ENCODE assay signal across 8 cellular contexts in genomic region chr5:68239485-68239884, GRCh38. TPM values are rescaled to one million over a fixed set of nuclear protein-coding genes. Genes with fewer than 3 reads are reported as not detected.
DNase-seq lines count a peak whose midpoint lies in the region; ATAC-seq and TF ChIP-seq lines count a peak whose summit lies in the region.

No MANE protein-coding gene starts in this region.

- H3K4ac ChIP-seq in IMR-90 (ENCODE audit: low read depth, low read length): no peak overlapping the region; the same call in 1 of the 2 replicates

- peak overlapping the region; percentile 86 to 98 for H3K27ac Mint-ChIP-seq in natural killer cell
- H3K27ac Mint-ChIP-seq in stimulated activated memory B cell treated with anti-CD40 and anti-IgM and Interleukin-4, amounts not matched to agents 10 μg/mL and 1 μg/mL and 100 μg/mL, for 72 hours: peak overlapping the region; percentile 72
- no peak overlapping the region for H3K27ac Mint-ChIP-seq in neural progenitor cell

- no peak overlapping the region for H2AK5ac ChIP-seq in IMR-90 (ENCODE audit: low read depth, low read length)

- H4K5ac ChIP-seq in IMR-90 (ENCODE audit: low read depth, low read length): no peak overlapping the region

- peak overlapping the region; percentile 35; the same call in 1 of the 2 replicates for H3K14ac ChIP-seq in IMR-90 (replicated peaks; ENCODE audit: low read depth, low read length)

- H2BK120ac ChIP-seq in IMR-90 (ENCODE audit: low read depth, low read length): no peak overlapping the region

- ATAC-seq in GM21381 (IDR thresholded peaks at IDR 0.05; ENCODE audit: unreplicated experiment) (peak; percentile 91), IMR-90 (ENCODE audit: low read depth) (peak; percentile 79), natural killer cell (peak; percentile 92 to 98 (median 96))
- ATAC-seq in stimulated activated memory B cell treated with anti-CD40 and anti-IgM and Interleukin-4, amounts not matched to agents 10 μg/mL and 1 μg/mL and 100 μg/mL, for 72 hours: peak; percentile 89

- no peak overlapping the region for H3K9ac ChIP-seq in IMR-90 (ENCODE audit: low read depth, low read length)
- no peak overlapping the region for H3K9ac ChIP-seq in neural progenitor cell

- H3K27ac ChIP-seq in IMR-90 (ENCODE audit: insufficient read depth, low read length): no peak overlapping the region
- H3K27ac ChIP-seq in neural progenitor cell: no peak overlapping the region

- peaks cover 10 to 35% of the 10 kb centered on the region in 2 experiments for H3K79me1 ChIP-seq in IMR-90 (ENCODE audit: low read depth in 1 of 2, low read length in 2 of 2)

- dilution Hi-C loops in IMR-90 (cut with HindIII; ENCODE audit: low sequenced_read_pairs, unreplicated experiment): no loop called here

- H2AFZ ChIP-seq in IMR-90 (replicated peaks; ENCODE audit: low read length, poor library complexity) (peak overlapping the region; percentile 0), neural progenitor cell (replicated peaks) (no peak overlapping the region)

- DNase-seq in BE2C (peak; percentile 78), IMR-90 (peak; percentile 90), natural killer cell (peak; percentile 78), neural progenitor cell (ENCODE audit: low spot score) (no peak)
- peak; percentile 78 to 81 for DNase-seq in activated CD4-positive, alpha-beta T cell treated with anti-CD3 and anti-CD28 coated beads, Interleukin-2, amount 50 U/mL, for 4 hours
- peak; percentile 63 for DNase-seq in effector CD8-positive, alpha-beta T cell (lab: John Stamatoyannopoulos, UW)

- H3K4me1 Mint-ChIP-seq in natural killer cell (peaks cover 77 to 79% of the 10 kb centered on the region in 2 donors), neural progenitor cell (peaks cover 54% of the 10 kb centered on the region)
- peaks cover 77% of the 10 kb centered on the region for H3K4me1 Mint-ChIP-seq in stimulated activated memory B cell treated with anti-CD40 and anti-IgM and Interleukin-4, amounts not matched to agents 10 μg/mL and 1 μg/mL and 100 μg/mL, for 72 hours

- H4K20me1 ChIP-seq in IMR-90 (ENCODE audit: insufficient read depth, low read length) (no peaks in the 10 kb centered on the region; the same call in 1 of the 2 replicates), neural progenitor cell (ENCODE audit: low read depth) (peaks cover 10% of the 10 kb centered on the region)

- peak overlapping the region; percentile 35 for H2BK5ac ChIP-seq in IMR-90 (ENCODE audit: low read depth, low read length, poor library complexity, severe bottlenecking)

- 0 out of 2 replicates have a peak overlapping the region, but pooled peaks have one; percentile 46 for H3K23ac ChIP-seq in IMR-90 (ENCODE audit: low read depth, low read length)

- H3F3A ChIP-seq in neural progenitor cell (ENCODE audit: low read depth): no peaks in the 10 kb centered on the region

- H3K9me3 Mint-ChIP-seq in natural killer cell: no peaks in the 10 kb centered on the region
- no peaks in the 10 kb centered on the region for H3K9me3 Mint-ChIP-seq in stimulated activated memory B cell treated with anti-CD40 and anti-IgM and Interleukin-4, amounts not matched to agents 10 μg/mL and 1 μg/mL and 100 μg/mL, for 72 hours
- H3K9me3 Mint-ChIP-seq in neural progenitor cell: no peaks in the 10 kb centered on the region

- POLR2A ChIA-PET in IMR-90 (lab: Charles Lee; ENCODE audit: unreplicated experiment): no interaction called here

- H2BK20ac ChIP-seq in IMR-90 (ENCODE audit: low read depth, low read length): no peak overlapping the region

- TF ChIP-seq CTCF in BE2C (IDR thresholded peaks at IDR 0.05; ENCODE audit: low read depth, low read length) (no peak; the same call in 1 of the 2 replicates), IMR-90 (conservative IDR thresholded peaks at IDR 0.05; ENCODE audit: low read depth, low read length) (no peak), natural killer cell (IDR thresholded peaks at IDR 0.05) (no peak), neural progenitor cell (IDR thresholded peaks at IDR 0.05) (no peak)

- H3K79me2 ChIP-seq in neural progenitor cell (ENCODE audit: low read depth): peaks cover 20% of the 10 kb centered on the region

- peak overlapping the region; percentile 64 for H3K4me3 Mint-ChIP-seq in natural killer cell
- peak overlapping the region; percentile 30 for H3K4me3 Mint-ChIP-seq in stimulated activated memory B cell treated with anti-CD40 and anti-IgM and Interleukin-4, amounts not matched to agents 10 μg/mL and 1 μg/mL and 100 μg/mL, for 72 hours
- H3K4me3 Mint-ChIP-seq in neural progenitor cell: no peak overlapping the region

- in situ Hi-C loops in IMR-90 (cut with MboI; ENCODE audit: low sequenced_read_pairs): no loop called here

- no CpG with 5 or more reads among the region's 7 CpGs for WGBS in IMR-90 (ENCODE audit: extremely low coverage in 2 of 2, insufficient read length in 1 of 2), 2 experiments

- CTCF ChIA-PET in IMR-90 (lab: Yijun Ruan, JAX): interaction anchor here (0.6 to 1.1 kb wide), 2 partner anchors 13 to 323 kb away, joined by 3 to 5 read pairs; no protein-coding TSS in a partner anchor

- H3K36me3 ChIP-seq in BE2C (no peaks in the 10 kb centered on the region; the same call in 1 of the 2 replicates), IMR-90 (ENCODE audit: control insufficient read depth, insufficient read depth, low read length) (no peaks in the 10 kb centered on the region), neural progenitor cell (no peaks in the 10 kb centered on the region)

- intact Hi-C loops in IMR-90 (cut with micrococcal nuclease) (loop anchor here (10.0 kb wide), 1 partner anchor 395 kb away; no protein-coding TSS in a partner anchor), natural killer cell (cut with micrococcal nuclease) (loop anchor here (1.0 to 5.0 kb wide), 2 partner anchors 23 to 722 kb away; no protein-coding TSS in a partner anchor)

- H3K9me1 ChIP-seq in IMR-90 (ENCODE audit: insufficient read depth, low read length): no peaks in the 10 kb centered on the region

- BruUV-seq in IMR-90 (replicated peaks; lab: Mats Ljungman, UMichigan): no TSS peak

- H3K56ac ChIP-seq in IMR-90 (ENCODE audit: extremely low read depth, insufficient read depth, low read length): no peak overlapping the region

- H3K27me3 ChIP-seq in BE2C: no peaks in the 10 kb centered on the region
- no peaks in the 10 kb centered on the region for H3K27me3 ChIP-seq in IMR-90 (ENCODE audit: control insufficient read depth, insufficient read depth, low read length)
- no peaks in the 10 kb centered on the region for H3K27me3 ChIP-seq in neural progenitor cell

- H4K8ac ChIP-seq in IMR-90 (ENCODE audit: low read depth in 2 of 2, low read length in 2 of 2): peak overlapping the region in 1 of 2 experiments; percentile 12; a peak in 1 of 4 replicates

- no peak overlapping the region for H4K91ac ChIP-seq in IMR-90 (ENCODE audit: insufficient read depth, low read depth, low read length)

- no peaks in the 10 kb centered on the region for H3K9me3 ChIP-seq in BE2C
- H3K9me3 ChIP-seq in IMR-90 (ENCODE audit: control insufficient read depth, insufficient read depth, low read length): no peaks in the 10 kb centered on the region
- H3K9me3 ChIP-seq in neural progenitor cell (ENCODE audit: low read depth): no peaks in the 10 kb centered on the region

- TF ChIP-seq POLR2A in IMR-90 (IDR thresholded peaks at IDR 0.05; ENCODE audit: low read depth, low read length): no peak

- TF ChIP-seq RAD21 in IMR-90 (IDR thresholded peaks at IDR 0.05; ENCODE audit: low read length): peak; percentile 14

- peak overlapping the region; percentile 9 for H3K4me2 ChIP-seq in IMR-90 (ENCODE audit: low read depth, low read length)
- no peak overlapping the region for H3K4me2 ChIP-seq in neural progenitor cell

- no peak overlapping the region for H2AK9ac ChIP-seq in IMR-90 (replicated peaks; ENCODE audit: low read depth, low read length, poor library complexity)

- H3K36me3 Mint-ChIP-seq in natural killer cell: no peaks in the 10 kb centered on the region
- peaks cover 5% of the 10 kb centered on the region for H3K36me3 Mint-ChIP-seq in stimulated activated memory B cell treated with anti-CD40 and anti-IgM and Interleukin-4, amounts not matched to agents 10 μg/mL and 1 μg/mL and 100 μg/mL, for 72 hours
- H3K36me3 Mint-ChIP-seq in neural progenitor cell: peaks cover 8% of the 10 kb centered on the region

- no peak overlapping the region for H3K18ac ChIP-seq in IMR-90 (ENCODE audit: low read depth, low read length)

- H2BK15ac ChIP-seq in IMR-90 (ENCODE audit: low read depth, low read length): no peak overlapping the region

- H3K27me3 Mint-ChIP-seq in natural killer cell (ENCODE audit: low read depth in 2 of 2): no peaks in the 10 kb centered on the region
- H3K27me3 Mint-ChIP-seq in stimulated activated memory B cell treated with anti-CD40 and anti-IgM and Interleukin-4, amounts not matched to agents 10 μg/mL and 1 μg/mL and 100 μg/mL, for 72 hours: no peaks in the 10 kb centered on the region
- H3K27me3 Mint-ChIP-seq in neural progenitor cell (ENCODE audit: insufficient read depth, low read depth): no peaks in the 10 kb centered on the region

- peaks cover 27% of the 10 kb centered on the region for H3K4me1 ChIP-seq in BE2C
- peaks cover 5% of the 10 kb centered on the region for H3K4me1 ChIP-seq in IMR-90 (ENCODE audit: control insufficient read depth, insufficient read depth, low read length)
- peaks cover 9% of the 10 kb centered on the region for H3K4me1 ChIP-seq in neural progenitor cell

- H3K4me3 ChIP-seq in BE2C (ENCODE audit: low read depth, low read length) (peak overlapping the region; percentile 12; the same call in 1 of the 2 replicates), IMR-90 (ENCODE audit: insufficient read depth, low read depth, low read length) (no peak overlapping the region), neural progenitor cell (no peak overlapping the region)

TF ChIP-seq in IMR-90, 13 proteins besides CTCF, POLR2A, EP300 and RAD21 (continues in another document):
- no peak for TF ChIP-seq CHD1 (IDR thresholded peaks at IDR 0.05; ENCODE audit: low read depth, low read length)
- TF ChIP-seq MAFK (IDR thresholded peaks at IDR 0.05; ENCODE audit: low read depth, low read length): 0 out of 2 replicates have a peak, but pooled peaks have one; percentile 2
- TF ChIP-seq NFE2L2 (IDR thresholded peaks at IDR 0.05; ENCODE audit: low read depth, low read length): no peak
- TF ChIP-seq MXI1 (IDR thresholded peaks at IDR 0.05; ENCODE audit: borderline replicate concordance, low read depth, low read length): no peak
- TF ChIP-seq CEBPB (IDR thresholded peaks at IDR 0.05; ENCODE audit: low read depth, low read length): peak; percentile 81
- no peak for TF ChIP-seq BHLHE40 (IDR thresholded peaks at IDR 0.05; ENCODE audit: low read depth, low read length)
- no peak for TF ChIP-seq MAZ (IDR thresholded peaks at IDR 0.05; ENCODE audit: borderline replicate concordance, low read depth, low read length)

RNA-seq across cellular contexts. Expression of gene PIK3R1, which starts 23.9 kb away (rescaled TPM):
- polyA plus RNA-seq in BE2C (2012; ENCODE audit: insufficient read depth, insufficient read length, low read depth): 36.3 TPM
- total RNA-seq in IMR-90 (2012; rRNA removed) (9.3 and 13.6 TPM in 2 replicates), natural killer cell (100 to 1,000 TPM; 307 to 365 (median 313) TPM), neural progenitor cell (ENCODE audit: low replicate concordance) (19.7 and 24.2 TPM in 2 replicates)
- polyA plus RNA-seq in IMR-90 (2012; rRNA removed): 2.4 and 2.6 TPM in 2 replicates
- 0.45 and 0.77 TPM in 2 replicates for polyA plus RNA-seq in IMR-90 (2012; cell fraction: cytosol; rRNA removed)
- polyA plus RNA-seq in IMR-90 (2012; cell fraction: nucleus; rRNA removed; ENCODE audit: low replicate concordance): 0.92 and 4.4 TPM in 2 replicates

Comparison
In these comparisons a context has a peak if more than half of its experiments do, and no peak if none do; other contexts are left out.
1. RNA of gene PIK3R1, which starts 23.9 kb away (total RNA-seq): 307 to 365 TPM in natural killer cell; 19.7 to 24.2 TPM in neural progenitor cell and 9.3 to 13.6 TPM in IMR-90; every median in the first group is over 10 times any median in the second.
2. Peak in every context shown above with its lines, with median percentiles within 50 percentile points of each other: ATAC-seq.